Comparison of ENCODE assay signal across 15 cellular contexts in the genomic region with DNA sequence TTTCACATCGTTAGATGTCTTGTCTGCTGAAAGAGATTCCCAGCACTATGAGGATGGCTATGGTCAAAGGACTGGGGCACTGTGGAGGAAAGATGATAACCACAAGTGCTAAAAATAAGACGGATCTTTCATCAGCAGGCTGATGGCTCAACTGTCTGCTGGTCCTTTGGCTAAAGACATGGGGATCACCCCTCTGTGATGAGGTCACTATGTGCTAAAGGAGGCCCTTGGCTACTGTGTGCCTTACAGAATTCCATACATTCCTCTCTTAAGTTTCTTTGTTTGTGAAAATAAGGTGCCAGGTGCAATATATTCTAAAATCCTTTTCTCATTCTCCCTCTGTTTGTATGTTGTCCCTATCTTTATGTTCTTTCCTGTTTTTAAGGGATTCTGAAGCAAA. TPM values are rescaled to one million over a fixed set of nuclear protein-coding genes. Genes with fewer than 3 reads are reported as not detected.
"Had no signal": no experiment of that assay in that cellular context is flagged by ENCODE, and none has a peak within 500 bp of the region (broad histone marks: within the 10 kb centered on the region; RNA-seq: fewer than 3 reads in every experiment).

No MANE protein-coding gene starts in this region.

- H3K27ac Mint-ChIP-seq: activated CD4-positive, alpha-beta T cell treated with anti-CD3 and anti-CD28 coated beads, Interleukin-2, amount 10 ng/mL, durations not matched to agents 7 days and 5 days; nephron; T-helper 17 cell had no signal

- H3K27me3 ChIP-seq: ascending aorta, gastroesophageal sphincter, transverse colon had no signal

- H3K9me3 Mint-ChIP-seq: activated CD4-positive, alpha-beta T cell treated with anti-CD3 and anti-CD28 coated beads, Interleukin-2, amount 10 ng/mL, durations not matched to agents 7 days and 5 days; nephron had no signal

- DNase-seq: activated CD4-positive, alpha-beta T cell treated with anti-CD3 and anti-CD28 coated beads, Interleukin-2, amount 10 ng/mL, durations not matched to agents 7 days and 5 days; dermis blood vessel endothelial cell; erythroblast; heart right ventricle; left ventricle myocardium inferior; occipital lobe; small intestine; stimulated activated CD4-positive, alpha-beta T cell treated with anti-CD3 and anti-CD28 coated beads, Interleukin-4, amount 100 ng/mL, for 24 hours; stimulated activated naive CD4-positive, alpha-beta T cell treated with Interleukin-2 at 50 U/mL for 16 hours; substantia nigra; T-helper 17 cell; transverse colon had no signal

- H3K4me3 ChIP-seq: ascending aorta, gastroesophageal sphincter, heart right ventricle, left ventricle myocardium inferior, transverse colon had no signal

- H3K27ac ChIP-seq: ascending aorta, gastroesophageal sphincter, heart right ventricle, left ventricle myocardium inferior, transverse colon had no signal

- ATAC-seq: gastroesophageal sphincter, heart right ventricle, T-helper 17 cell had no signal

- H3K9me3 ChIP-seq: ascending aorta, gastroesophageal sphincter, heart right ventricle, left ventricle myocardium inferior, transverse colon had no signal

- H3K4me1 Mint-ChIP-seq: activated CD4-positive, alpha-beta T cell treated with anti-CD3 and anti-CD28 coated beads, Interleukin-2, amount 10 ng/mL, durations not matched to agents 7 days and 5 days; T-helper 17 cell had no signal

- H3K4me3 Mint-ChIP-seq: activated CD4-positive, alpha-beta T cell treated with anti-CD3 and anti-CD28 coated beads, Interleukin-2, amount 10 ng/mL, durations not matched to agents 7 days and 5 days; nephron; T-helper 17 cell had no signal

- H3K4me1 ChIP-seq: ascending aorta, gastroesophageal sphincter, heart right ventricle, left ventricle myocardium inferior, transverse colon had no signal

- H3K36me3 ChIP-seq: ascending aorta, gastroesophageal sphincter, heart right ventricle, left ventricle myocardium inferior, transverse colon had no signal

RNA-seq across cellular contexts. Expression of gene LYPD6, which starts 39.7 kb away (rescaled TPM):
- total RNA-seq: activated CD4-positive, alpha-beta T cell treated with anti-CD3 and anti-CD28 coated beads, Interleukin-2, amount 10 ng/mL, durations not matched to agents 7 days and 5 days; T-helper 17 cell had no signal
